21 cellular contexts compared by ENCODE assay signal in genomic region chr4:65911720-65912119, GRCh38.
DNase-seq lines count a peak whose midpoint lies in the region; ATAC-seq and TF ChIP-seq lines count a peak whose summit lies in the region.
"Had no signal": no experiment of that assay in that cellular context is flagged by ENCODE, and none has a peak within 500 bp of the region (broad histone marks: within the 10 kb centered on the region; RNA-seq: fewer than 3 reads in every experiment).

No MANE protein-coding gene starts in this region.

- H3K9ac ChIP-seq in neural progenitor cell, result no peak overlapping the region
- H3K9ac ChIP-seq: BLaER1 treated with 17β-estradiol and CSF1 and Interleukin-3, amounts not matched to agents 10 nM and 100 nM; GM23248; KMS-11 had no signal

- H3K9me2 ChIP-seq in GM23338 (ENCODE audit: insufficient read depth), result no peaks in the 10 kb centered on the region

- no peak overlapping the region for H3K4me3 ChIP-seq in GM23338
- H3K4me3 ChIP-seq in neural progenitor cell, result no peak overlapping the region
- H3K4me3 ChIP-seq: BLaER1 treated with 17β-estradiol and CSF1 and Interleukin-3, amounts not matched to agents 10 nM and 100 nM; GM23248; HAP-1; SK-N-MC had no signal

- H3K79me2 ChIP-seq in GM23338 (replicated peaks; ENCODE audit: insufficient read depth) (no peaks in the 10 kb centered on the region), neural progenitor cell (ENCODE audit: low read depth) (no peaks in the 10 kb centered on the region)

- CTCF ChIA-PET in WTC11 (lab: Charles Lee), result no interaction called here

- no peak for TF ChIP-seq CTCF in GM23338 (conservative IDR thresholded peaks at IDR 0.05; ENCODE audit: low read depth in 2 of 2)
- TF ChIP-seq CTCF in WTC11 (IDR thresholded peaks at IDR 0.05), result no peak
- TF ChIP-seq CTCF in neural progenitor cell (IDR thresholded peaks at IDR 0.05), result no peak

- H3K36me3 ChIP-seq in GM23338 (ENCODE audit: insufficient read depth) (no peaks in the 10 kb centered on the region), neural progenitor cell (no peaks in the 10 kb centered on the region)
- H3K36me3 ChIP-seq: BLaER1 treated with 17β-estradiol and CSF1 and Interleukin-3, amounts not matched to agents 10 nM and 100 nM; HAP-1 had no signal

- peaks cover 2% of the 10 kb centered on the region; the same call in 1 of the 3 replicates for H3K9me3 Mint-ChIP-seq in GM23338
- H3K9me3 Mint-ChIP-seq in WTC11, result peaks cover 9% of the 10 kb centered on the region
- no peaks in the 10 kb centered on the region for H3K9me3 Mint-ChIP-seq in neural progenitor cell
- H3K9me3 Mint-ChIP-seq: IgD-negative memory B cell had no signal

- H3K27me3 Mint-ChIP-seq in GM23338 (ENCODE audit: insufficient read depth, low read depth, poor library complexity), result no peaks in the 10 kb centered on the region
- 0 out of 2 replicates have a peak, but pooled peaks cover under 1% of the 10 kb centered on the region for H3K27me3 Mint-ChIP-seq in WTC11 (ENCODE audit: low read depth)
- H3K27me3 Mint-ChIP-seq in neural progenitor cell (ENCODE audit: insufficient read depth, low read depth), result no peaks in the 10 kb centered on the region
- H3K27me3 Mint-ChIP-seq: CD4-positive, alpha-beta T cell; IgD-negative memory B cell had no signal

- peak overlapping the region; percentile 33; the same call in 1 of the 2 replicates for H2AFZ ChIP-seq in GM23338
- H2AFZ ChIP-seq in neural progenitor cell (replicated peaks), result peak overlapping the region; percentile 18
- H2AFZ ChIP-seq: GM23248 had no signal

- H3K4me1 Mint-ChIP-seq in GM23338 (no peaks in the 10 kb centered on the region), WTC11 (no peaks in the 10 kb centered on the region), neural progenitor cell (no peaks in the 10 kb centered on the region)
- H3K4me1 Mint-ChIP-seq: IgD-negative memory B cell had no signal

- H3K27ac ChIP-seq in GM23338 (ENCODE audit: low read depth), result no peak overlapping the region
- H3K27ac ChIP-seq in neural progenitor cell, result no peak overlapping the region
- H3K27ac ChIP-seq: BLaER1 treated with 17β-estradiol and CSF1 and Interleukin-3, amounts not matched to agents 10 nM and 100 nM; GM23248; KMS-11; SK-N-MC had no signal

- no peaks in the 10 kb centered on the region for H3K9me3 ChIP-seq in neural progenitor cell (ENCODE audit: low read depth)
- H3K9me3 ChIP-seq: BLaER1 treated with 17β-estradiol and CSF1 and Interleukin-3, amounts not matched to agents 10 nM and 100 nM; HAP-1 had no signal

- ATAC-seq in GM23338 (no peak; the same call in 1 of the 3 replicates), WTC11 (peak; percentile 72)

- H3K4me3 Mint-ChIP-seq in GM23338, result no peak overlapping the region
- H3K4me3 Mint-ChIP-seq in WTC11, result no peak overlapping the region
- H3K4me3 Mint-ChIP-seq in neural progenitor cell, result no peak overlapping the region
- H3K4me3 Mint-ChIP-seq: CD4-positive, alpha-beta T cell; IgD-negative memory B cell had no signal

- DNase-seq in GM23338 (ENCODE audit: low spot score) (no peak), NAMALWA (ENCODE audit: low spot score) (peak; percentile 3), WTC11 (ENCODE audit: low spot score) (no peak), neural progenitor cell (ENCODE audit: low spot score) (no peak), T-helper 9 cell (no peak), NCI-H2196 treated with DMSO at 0.1 percent for 48 hours (lab: John Stamatoyannopoulos, UW; ENCODE audit: unreplicated experiment) (no peak)
- DNase-seq in stimulated activated CD4-positive, alpha-beta T cell treated with anti-CD3 and anti-CD28 coated beads, Interleukin-2, amount 100 ng/mL, for 48 hours, result no peak
- DNase-seq: CD4-positive, alpha-beta T cell; GM23248; NCI-H1092; NCI-H1417 treated with DMSO at 0.1 percent for 48 hours; NCI-H1694 treated with DMSO at 0.1 percent for 48 hours; NCI-H2081 treated with DMSO at 0.1 percent for 48 hours; NCI-H2171 treated with DMSO at 0.1 percent for 48 hours; RPMI8226; SHP77 treated with DMSO at 0.1 percent for 48 hours had no signal

- no peaks in the 10 kb centered on the region for H3F3A ChIP-seq in GM23338 (replicated peaks; ENCODE audit: low read depth)
- no peaks in the 10 kb centered on the region for H3F3A ChIP-seq in neural progenitor cell (ENCODE audit: low read depth)

- H3K36me3 Mint-ChIP-seq in GM23338 (ENCODE audit: low read depth) (peaks cover 2% of the 10 kb centered on the region; the same call in 1 of the 3 replicates), WTC11 (peaks cover 2% of the 10 kb centered on the region), neural progenitor cell (no peaks in the 10 kb centered on the region)
- H3K36me3 Mint-ChIP-seq: IgD-negative memory B cell had no signal

- POLR2A ChIA-PET in WTC11 (lab: Charles Lee), result no interaction called here

- no peaks in the 10 kb centered on the region for H3K27me3 ChIP-seq in GM23338 (ENCODE audit: insufficient read depth)
- no peaks in the 10 kb centered on the region for H3K27me3 ChIP-seq in neural progenitor cell
- H3K27me3 ChIP-seq: BLaER1 treated with 17β-estradiol and CSF1 and Interleukin-3, amounts not matched to agents 10 nM and 100 nM had no signal

- H3K27ac Mint-ChIP-seq in GM23338, result no peak overlapping the region
- H3K27ac Mint-ChIP-seq in WTC11, result no peak overlapping the region
- no peak overlapping the region for H3K27ac Mint-ChIP-seq in neural progenitor cell
- H3K27ac Mint-ChIP-seq: CD4-positive, alpha-beta T cell; IgD-negative memory B cell had no signal

- H3K4me1 ChIP-seq in GM23338 (ENCODE audit: insufficient read depth), result no peaks in the 10 kb centered on the region
- no peaks in the 10 kb centered on the region for H3K4me1 ChIP-seq in neural progenitor cell
- H3K4me1 ChIP-seq: BLaER1 treated with 17β-estradiol and CSF1 and Interleukin-3, amounts not matched to agents 10 nM and 100 nM had no signal

- H3K4me2 ChIP-seq in GM23338 (no peak overlapping the region), neural progenitor cell (no peak overlapping the region)
- H3K4me2 ChIP-seq: BLaER1 treated with 17β-estradiol and CSF1 and Interleukin-3, amounts not matched to agents 10 nM and 100 nM; KMS-11 had no signal

- H4K20me1 ChIP-seq in GM23338 (replicated peaks; ENCODE audit: insufficient read depth), result no peaks in the 10 kb centered on the region
- no peaks in the 10 kb centered on the region for H4K20me1 ChIP-seq in neural progenitor cell (ENCODE audit: low read depth)
- H4K20me1 ChIP-seq: BLaER1 treated with 17β-estradiol and CSF1 and Interleukin-3, amounts not matched to agents 10 nM and 100 nM had no signal

TF ChIP-seq in GM23338, 12 proteins besides CTCF, POLR2A, EP300 and RAD21 (continues in another document):
- TF ChIP-seq POLR2AphosphoS5 (IDR thresholded peaks at IDR 0.05; ENCODE audit: low read depth) (no peak), ETS1 (IDR thresholded peaks at IDR 0.05) (no peak), STAT1 (IDR thresholded peaks at IDR 0.05; ENCODE audit: unreplicated experiment) (no peak), EZH2 (IDR thresholded peaks at IDR 0.05; ENCODE audit: low read depth, unreplicated experiment) (no peak), EZH2phosphoT487 (IDR thresholded peaks at IDR 0.05; ENCODE audit: unreplicated experiment) (no peak)

TF ChIP-seq in WTC11, 78 proteins besides CTCF, POLR2A, EP300 and RAD21 (continues in another document):
- TF ChIP-seq FOXP4 (CRISPR knock-in tag; IDR thresholded peaks at IDR 0.05) (no peak), ZNF219 (CRISPR knock-in tag; IDR thresholded peaks at IDR 0.05; ENCODE audit: borderline replicate concordance) (no peak), KAT7 (CRISPR knock-in tag; IDR thresholded peaks at IDR 0.05; ENCODE audit: borderline replicate concordance) (no peak), ZNF671 (CRISPR knock-in tag; IDR thresholded peaks at IDR 0.05) (no peak), NFE2L1 (CRISPR knock-in tag; IDR thresholded peaks at IDR 0.05) (no peak), GRHL2 (CRISPR knock-in tag; IDR thresholded peaks at IDR 0.05; ENCODE audit: insufficient replicate concordance, severe bottlenecking) (no peak), NR3C1 (CRISPR knock-in tag; conservative IDR thresholded peaks at IDR 0.05; ENCODE audit: low read depth) (no peak), EMX1 (CRISPR knock-in tag; IDR thresholded peaks at IDR 0.05) (no peak), MLX (CRISPR knock-in tag; IDR thresholded peaks at IDR 0.05) (no peak), ZNF138 (CRISPR knock-in tag; conservative IDR thresholded peaks at IDR 0.05) (no peak)
- TF ChIP-seq, protein P1, sequence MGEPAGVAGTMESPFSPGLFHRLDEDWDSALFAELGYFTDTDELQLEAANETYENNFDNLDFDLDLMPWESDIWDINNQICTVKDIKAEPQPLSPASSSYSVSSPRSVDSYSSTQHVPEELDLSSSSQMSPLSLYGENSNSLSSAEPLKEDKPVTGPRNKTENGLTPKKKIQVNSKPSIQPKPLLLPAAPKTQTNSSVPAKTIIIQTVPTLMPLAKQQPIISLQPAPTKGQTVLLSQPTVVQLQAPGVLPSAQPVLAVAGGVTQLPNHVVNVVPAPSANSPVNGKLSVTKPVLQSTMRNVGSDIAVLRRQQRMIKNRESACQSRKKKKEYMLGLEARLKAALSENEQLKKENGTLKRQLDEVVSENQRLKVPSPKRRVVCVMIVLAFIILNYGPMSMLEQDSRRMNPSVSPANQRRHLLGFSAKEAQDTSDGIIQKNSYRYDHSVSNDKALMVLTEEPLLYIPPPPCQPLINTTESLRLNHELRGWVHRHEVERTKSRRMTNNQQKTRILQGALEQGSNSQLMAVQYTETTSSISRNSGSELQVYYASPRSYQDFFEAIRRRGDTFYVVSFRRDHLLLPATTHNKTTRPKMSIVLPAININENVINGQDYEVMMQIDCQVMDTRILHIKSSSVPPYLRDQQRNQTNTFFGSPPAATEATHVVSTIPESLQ (CRISPR knock-in tag; IDR thresholded peaks at IDR 0.05), result no peak
